22 cellular contexts compared by ENCODE assay signal in the genomic region with DNA sequence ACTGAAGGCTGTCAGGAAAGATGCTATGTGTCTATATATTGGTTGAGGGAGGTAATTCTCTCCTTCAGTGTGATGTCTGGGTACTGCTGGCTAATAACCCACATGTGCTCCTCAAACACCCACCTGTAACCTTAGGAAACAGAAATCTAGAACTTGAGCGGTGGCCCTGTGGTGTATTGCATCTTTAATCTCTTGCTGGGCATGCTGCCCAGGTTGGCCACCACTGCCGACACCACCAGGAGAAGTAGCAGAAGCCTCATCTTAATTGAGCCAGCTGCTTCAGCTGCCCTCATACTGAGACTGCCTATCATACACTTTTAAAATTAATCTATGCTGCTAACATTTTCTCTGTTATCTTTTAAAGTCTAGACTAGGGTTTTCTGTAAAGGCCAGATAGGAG.
"Had no signal": no experiment of that assay in that cellular context is flagged by ENCODE, and none has a peak within 500 bp of the region (broad histone marks: within the 10 kb centered on the region; RNA-seq: fewer than 3 reads in every experiment).

No MANE protein-coding gene starts in this region.

- ATAC-seq: left lung; lower lobe of right lung; natural killer cell treated with Interleukin-12 subunit alpha and Interleukin-12 subunit beta and Interleukin-15 and Interleukin-18, amount 100 ng/mL, for 72 hours; right cardiac atrium had no signal

- DNase-seq: activated CD4-positive, alpha-beta memory T cell treated with anti-CD3 and anti-CD28 coated beads for 36 hours; activated CD4-positive, alpha-beta T cell treated with anti-CD3 and anti-CD28 coated beads, Interleukin-2, amount 10 ng/mL, durations not matched to agents 24 days and 14 days; activated CD4-positive, CD25-positive, alpha-beta regulatory T cell treated with anti-CD3 and anti-CD28 coated beads, Interleukin-2, amount 50 U/mL, for 72 hours; activated CD8-positive, alpha-beta memory T cell treated with anti-CD3 and anti-CD28 coated beads, Interleukin-2, amount 50 U/mL, for 4 hours; activated gamma-delta T cell; activated naive CD4-positive, alpha-beta T cell treated with anti-CD3 and anti-CD28 coated beads, Interleukin-2, amount 10 ng/mL, durations not matched to agents 7 days and 5 days; activated naive CD8-positive, alpha-beta T cell treated with anti-CD3 and anti-CD28 coated beads, Interleukin-2, amount 10 ng/mL, durations not matched to agents 7 days and 5 days; activated T-cell treated with anti-CD3 and anti-CD28 coated beads, Interleukin-2, amount 50 U/mL, for 1 hour; brain microvascular endothelial cell; left lung; lower lobe of right lung; mesendoderm; right cardiac atrium; stimulated activated CD4-positive, alpha-beta T cell treated with anti-CD3 and anti-CD28 coated beads, Interleukin-2, amount 100 ng/mL, for 48 hours; stimulated activated naive CD4-positive, alpha-beta T cell treated with Interleukin-2 at 50 U/mL for 16 hours; T-helper 2 cell; trophoblast cell had no signal

- H3K4me1 ChIP-seq: ascending aorta, esophagus muscularis mucosa, left lung, lower lobe of right lung, vagina had no signal

- H3K27ac ChIP-seq: ascending aorta, brain microvascular endothelial cell, esophagus muscularis mucosa, left lung, lower lobe of right lung, thoracic aorta, vagina had no signal

- H3K4me3 ChIP-seq: ascending aorta, esophagus muscularis mucosa, left lung, lower lobe of right lung, thoracic aorta, vagina had no signal

- H3K36me3 ChIP-seq: ascending aorta, brain microvascular endothelial cell, esophagus muscularis mucosa, left lung, lower lobe of right lung, thoracic aorta, vagina had no signal

- H3K27me3 ChIP-seq: ascending aorta, brain microvascular endothelial cell, left lung, vagina had no signal

- H3K9me3 ChIP-seq: lower lobe of right lung, vagina had no signal
